14 cellular contexts compared by ENCODE assay signal in genomic region chr2:165587335-165587938, GRCh38.
A peak's percentile ranks its signal among the peaks of the same experiment; 100 is the strongest.
DNase-seq lines count a peak whose midpoint lies in the region; ATAC-seq, FAIRE-seq and TF ChIP-seq lines count a peak whose summit lies in the region.
"Had no signal": no experiment of that assay in that cellular context is flagged by ENCODE, and none has a peak within 500 bp of the region (broad histone marks: within the 10 kb centered on the region; RNA-seq: fewer than 3 reads in every experiment).

No MANE protein-coding gene starts in this region.

- H3K27me3 ChIP-seq in colonic mucosa, result no peaks in the 10 kb centered on the region
- no peaks in the 10 kb centered on the region for H3K27me3 ChIP-seq in naive thymus-derived CD4-positive, alpha-beta T cell (ENCODE audit: control insufficient read depth in 2 of 2, insufficient read depth in 2 of 2, low read length in 2 of 2)
- H3K27me3 ChIP-seq: vagina had no signal

- POLR2A ChIA-PET in naive thymus-derived CD4-positive, alpha-beta T cell (lab: Charles Lee), result no interaction called here

- H3K9ac ChIP-seq in colonic mucosa (ENCODE audit: low read depth in 2 of 2, low read length in 2 of 2), result no peak overlapping the region

- H3K36me3 Mint-ChIP-seq in naive thymus-derived CD4-positive, alpha-beta T cell, result peaks cover 0 to 4% (median 0%) of the 10 kb centered on the region in 5 donors

- H3K4me1 ChIP-seq in colonic mucosa, result no peaks in the 10 kb centered on the region
- no peaks in the 10 kb centered on the region for H3K4me1 ChIP-seq in naive thymus-derived CD4-positive, alpha-beta T cell (ENCODE audit: control insufficient read depth in 2 of 2, insufficient read depth in 2 of 2, low read length in 2 of 2)

- no peak overlapping the region for H3K27ac Mint-ChIP-seq in naive thymus-derived CD4-positive, alpha-beta T cell
- H3K27ac Mint-ChIP-seq: activated CD4-positive, alpha-beta T cell treated with anti-CD3 and anti-CD28 coated beads, Interleukin-2, amount 10 ng/mL, durations not matched to agents 7 days and 5 days had no signal

- FAIRE-seq in frontal cortex (lab: Jason Lieb, UNC), result no peak
- FAIRE-seq: endometrium had no signal

- TF ChIP-seq CTCF in GM12865 (IDR thresholded peaks at IDR 0.05; ENCODE audit: insufficient read depth, low read depth, low read length, missing control alignments), result no peak
- TF ChIP-seq CTCF in GM20000 (IDR thresholded peaks at IDR 0.05; ENCODE audit: extremely low read depth, missing control alignments), result no peak
- no peak for TF ChIP-seq CTCF in colonic mucosa (IDR thresholded peaks at IDR 0.05)

- H3K27me3 Mint-ChIP-seq in naive thymus-derived CD4-positive, alpha-beta T cell, result peaks cover 0 to 17% (median 7%) of the 10 kb centered on the region in 5 donors
- H3K27me3 Mint-ChIP-seq: activated CD4-positive, alpha-beta T cell treated with anti-CD3 and anti-CD28 coated beads, Interleukin-2, amount 10 ng/mL, durations not matched to agents 7 days and 5 days had no signal

- peak overlapping the region; percentile 46 for H3K27ac ChIP-seq in colonic mucosa
- H3K27ac ChIP-seq in naive thymus-derived CD4-positive, alpha-beta T cell (ENCODE audit: low read depth, low read length), result no peak overlapping the region
- H3K27ac ChIP-seq: vagina had no signal

- H3K4me3 ChIP-seq in GM12865 (ENCODE audit: low read depth, low read length) (no peak overlapping the region), colonic mucosa (no peak overlapping the region)
- H3K4me3 ChIP-seq in naive thymus-derived CD4-positive, alpha-beta T cell (ENCODE audit: low read length), result no peak overlapping the region
- H3K4me3 ChIP-seq: vagina had no signal

- no peaks in the 10 kb centered on the region for H3K9me3 ChIP-seq in colonic mucosa
- H3K9me3 ChIP-seq in naive thymus-derived CD4-positive, alpha-beta T cell (ENCODE audit: control insufficient read depth in 2 of 3, low read length in 3 of 3), result no peaks in the 10 kb centered on the region
- H3K9me3 ChIP-seq: vagina had no signal

- CTCF ChIA-PET in naive thymus-derived CD4-positive, alpha-beta T cell (lab: Charles Lee), result no interaction called here

- H3K36me3 ChIP-seq in colonic mucosa, result no peaks in the 10 kb centered on the region
- no peaks in the 10 kb centered on the region for H3K36me3 ChIP-seq in naive thymus-derived CD4-positive, alpha-beta T cell (ENCODE audit: control insufficient read depth in 2 of 3, insufficient read depth in 3 of 3, low read length in 3 of 3)
- H3K36me3 ChIP-seq: vagina had no signal

- DNase-seq in GM12865 (ENCODE audit: low read depth) (peak; percentile 23), GM20000 (ENCODE audit: low spot score) (peak; percentile 14), colonic mucosa (peak; percentile 41), COR-L47 (lab: John Stamatoyannopoulos, UW) (no peak), frontal cortex (ENCODE audit: low spot score in 2 of 2) (no peak)
- DNase-seq in naive thymus-derived CD4-positive, alpha-beta T cell, result no peak
- no peak for DNase-seq in activated effector memory CD4-positive, alpha-beta T cell treated with anti-CD3 and anti-CD28 coated beads, Interleukin-2, amount 50 U/mL, for 16 hours
- DNase-seq: activated CD4-positive, alpha-beta T cell treated with anti-CD3 and anti-CD28 coated beads, Interleukin-2, amount 10 ng/mL, durations not matched to agents 7 days and 5 days; NCI-H187; occipital lobe; SIG-M5 had no signal

- peaks cover 0 to 7% (median 3%) of the 10 kb centered on the region in 11 donors for H3K9me3 Mint-ChIP-seq in naive thymus-derived CD4-positive, alpha-beta T cell
- H3K9me3 Mint-ChIP-seq: activated CD4-positive, alpha-beta T cell treated with anti-CD3 and anti-CD28 coated beads, Interleukin-2, amount 10 ng/mL, durations not matched to agents 7 days and 5 days had no signal

- H3K4me3 Mint-ChIP-seq in naive thymus-derived CD4-positive, alpha-beta T cell, result no peak overlapping the region
- H3K4me3 Mint-ChIP-seq: activated CD4-positive, alpha-beta T cell treated with anti-CD3 and anti-CD28 coated beads, Interleukin-2, amount 10 ng/mL, durations not matched to agents 7 days and 5 days had no signal

- intact Hi-C loops in colonic mucosa (cut with DNase I), result no loop called here
- intact Hi-C loops in naive thymus-derived CD4-positive, alpha-beta T cell (cut with micrococcal nuclease), result no loop called here

- ATAC-seq in HG03045 (IDR thresholded peaks at IDR 0.05; ENCODE audit: unreplicated experiment), result peak; percentile 69
- ATAC-seq in naive thymus-derived CD4-positive, alpha-beta T cell, result no peak

- H3K4me1 Mint-ChIP-seq in naive thymus-derived CD4-positive, alpha-beta T cell, result no peaks in the 10 kb centered on the region
- H3K4me1 Mint-ChIP-seq: activated CD4-positive, alpha-beta T cell treated with anti-CD3 and anti-CD28 coated beads, Interleukin-2, amount 10 ng/mL, durations not matched to agents 7 days and 5 days had no signal

Comparison
In these comparisons a context has a peak if more than half of its experiments do, and no peak if none do; other contexts are left out.
1. DNase-seq: peak in GM12865 (single experiment), GM20000 (single experiment) and colonic mucosa (single experiment); none in naive thymus-derived CD4-positive, alpha-beta T cell (0 of 9), COR-L47 (single experiment), activated effector memory CD4-positive, alpha-beta T cell treated with anti-CD3 and anti-CD28 coated beads, Interleukin-2, amount 50 U/mL, for 16 hours (single experiment) and frontal cortex (0 of 2).